8 cellular contexts compared by ENCODE assay signal in the genomic region with DNA sequence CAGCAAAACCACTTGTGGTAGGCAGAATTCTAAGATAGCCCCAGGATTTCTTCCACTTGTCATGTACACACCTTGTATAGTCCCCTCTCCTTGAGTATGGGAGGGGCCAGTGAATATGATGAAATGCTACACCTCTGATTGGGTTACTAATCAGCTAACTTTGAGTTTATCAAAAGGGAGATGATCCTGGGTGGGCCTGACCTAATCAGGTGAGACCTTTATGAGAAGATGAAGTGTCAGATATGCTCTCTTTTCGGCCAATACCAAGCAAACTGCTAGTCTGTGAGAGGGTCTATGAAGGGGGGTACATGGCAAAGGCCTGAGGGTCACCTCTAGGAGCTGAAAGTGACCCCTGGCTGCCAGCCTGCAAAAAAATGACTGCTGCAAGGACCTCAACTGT.
"Had no signal": no experiment of that assay in that cellular context is flagged by ENCODE, and none has a peak within 500 bp of the region (broad histone marks: within the 10 kb centered on the region; RNA-seq: fewer than 3 reads in every experiment).

No MANE protein-coding gene starts in this region.

- ATAC-seq: GM12878 had no signal

- H3K4me3 ChIP-seq: GM12878 had no signal

- FAIRE-seq: G401.6, GM12878, GM12891, GM12892, GM18507, GM19239 had no signal

- DNase-seq: GDM1, GF-D8 had no signal
